ENCODE assay signal across 9 cellular contexts in genomic region chr3:136078421-136079364, GRCh38.
DNase-seq lines count a peak whose midpoint lies in the region; ATAC-seq and TF ChIP-seq lines count a peak whose summit lies in the region.
"Had no signal": no experiment of that assay in that cellular context is flagged by ENCODE, and none has a peak within 500 bp of the region (broad histone marks: within the 10 kb centered on the region; RNA-seq: fewer than 3 reads in every experiment).

No MANE protein-coding gene starts in this region.

- H2AFZ ChIP-seq in DND-41 (ENCODE audit: low read depth, low read length) = no peak overlapping the region

- H3K9ac ChIP-seq in DND-41 (ENCODE audit: low read depth, low read length) = no peak overlapping the region

- TF ChIP-seq POLR2A in uterus (IDR thresholded peaks at IDR 0.05) = no peak

- no peaks in the 10 kb centered on the region for H4K20me1 ChIP-seq in DND-41 (ENCODE audit: insufficient read depth, low read length)

- H3K27me3 ChIP-seq in DND-41 (ENCODE audit: insufficient read depth, low read length, poor library complexity) = no peaks in the 10 kb centered on the region
- no peaks in the 10 kb centered on the region for H3K27me3 ChIP-seq in uterus

- no peak overlapping the region for H3K4me2 ChIP-seq in DND-41 (ENCODE audit: insufficient read depth, low read length)

- H3K9me3 ChIP-seq in DND-41 (ENCODE audit: insufficient read depth, low read length, severe bottlenecking) (peaks cover 1% of the 10 kb centered on the region), uterus (no peaks in the 10 kb centered on the region)

- no peaks in the 10 kb centered on the region for H3K79me2 ChIP-seq in DND-41 (ENCODE audit: insufficient read depth, low read length)

- H3K27ac ChIP-seq in DND-41 (ENCODE audit: low read length) (no peak overlapping the region), uterus (no peak overlapping the region)

- TF ChIP-seq CTCF in DND-41 (IDR thresholded peaks at IDR 0.05; ENCODE audit: borderline replicate concordance, extremely low read depth, low read length, poor library complexity, severe bottlenecking) (peak; percentile 80), LNCAP (IDR thresholded peaks at IDR 0.05) (peak; percentile 70), uterus (IDR thresholded peaks at IDR 0.05) (peak in 3 of 4 experiments; percentile 29 to 60 (median 51))

- H3K4me1 ChIP-seq in DND-41 (ENCODE audit: insufficient read depth, low read length) (peaks cover 6% of the 10 kb centered on the region), uterus (no peaks in the 10 kb centered on the region)

- no peaks in the 10 kb centered on the region for H3K36me3 ChIP-seq in DND-41 (ENCODE audit: insufficient read depth, low read length)
- no peaks in the 10 kb centered on the region for H3K36me3 ChIP-seq in uterus

- DNase-seq in DND-41 = no peak
- peak; percentile 6 to 67 for DNase-seq in SW 1271 (lab: John Stamatoyannopoulos, UW)
- DNase-seq in globus pallidus (ENCODE audit: low spot score) = peak; percentile 34
- DNase-seq in uterus = no peak
- no peak for DNase-seq in NCI-H524 treated with DMSO at 0.1 percent for 48 hours (lab: John Stamatoyannopoulos, UW)
- DNase-seq: naive B cell had no signal

- intact Hi-C loops in uterus (cut with DNase I; ENCODE audit: low total_unique reads) = loop anchor here (5.0 kb wide), 1 partner anchor 934 kb away; no protein-coding TSS in a partner anchor

- ATAC-seq in DND-41 (ENCODE audit: insufficient read depth, low read depth) (peak; percentile 61; the same call in 2 of the 3 replicates), esophagus mucosa (no peak), GM21528 (IDR thresholded peaks at IDR 0.05; ENCODE audit: low FRiP score, unreplicated experiment) (no peak)

- H3K4me3 ChIP-seq in DND-41 (ENCODE audit: low read depth in 1 of 2, low read length in 2 of 2) (no peak overlapping the region), uterus (no peak overlapping the region)

Comparison
In these comparisons a context has a peak if more than half of its experiments do, and no peak if none do; other contexts are left out.
1. DNase-seq: peak in SW 1271 (2 of 2) and globus pallidus (single experiment); none in DND-41 (single experiment), uterus (0 of 2) and NCI-H524 treated with DMSO at 0.1 percent for 48 hours (single experiment).
2. Peak in every context shown above with its lines, with median percentiles within 50 percentile points of each other: CTCF ChIP-seq.